In the genomic region with DNA sequence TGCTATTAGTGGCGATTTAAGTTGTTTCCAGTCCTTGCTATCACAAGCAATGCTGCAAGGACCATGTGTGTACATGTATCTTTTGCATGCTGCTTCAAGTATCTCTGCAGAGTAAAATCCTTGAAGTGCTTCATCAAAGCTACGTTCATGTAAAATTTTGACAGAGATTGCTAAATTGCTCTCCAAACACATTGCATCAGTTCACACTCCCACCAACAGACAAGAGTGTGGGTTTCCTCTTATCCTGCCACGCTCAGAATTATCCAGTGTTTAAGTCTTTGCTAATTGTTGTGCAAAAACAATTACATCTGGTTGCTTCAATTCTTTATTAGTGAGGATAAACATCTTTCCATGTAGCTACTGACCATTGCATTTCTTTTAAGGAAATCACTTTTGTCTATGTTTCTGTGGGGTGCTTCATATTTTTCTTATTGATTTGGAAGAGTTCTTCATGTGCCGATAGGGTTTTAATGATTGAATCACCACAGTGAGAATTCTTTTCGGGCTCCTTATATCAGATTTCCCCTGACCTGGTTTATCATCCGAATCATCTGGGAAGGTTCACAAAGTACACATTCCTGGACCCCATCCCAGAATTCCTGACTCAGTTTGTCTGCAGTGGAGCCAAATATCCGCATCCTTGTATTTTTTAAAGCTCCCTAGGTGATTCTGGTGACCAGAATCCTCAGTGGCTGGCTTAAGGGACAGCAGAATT, we compare ENCODE assay signal across 15 cellular contexts.
"Had no signal": no experiment of that assay in that cellular context is flagged by ENCODE, and none has a peak within 500 bp of the region (broad histone marks: within the 10 kb centered on the region; RNA-seq: fewer than 3 reads in every experiment).

No MANE protein-coding gene starts in this region.

- H3K27ac ChIP-seq: cardiac muscle cell, spleen, tibial artery, VCaP had no signal

- ATAC-seq: activated naive CD8-positive, alpha-beta T cell treated with anti-CD3 and anti-CD28 coated beads, Interleukin-2, amount 50 U/mL, for 24 hours; activated T-cell treated with anti-CD3 and anti-CD28 coated beads, Interleukin-2, amount 50 U/mL, for 72 hours; left cardiac atrium; right cardiac atrium had no signal

- H3K4me1 ChIP-seq: tibial artery had no signal

- H3K36me3 ChIP-seq: cardiac muscle cell, esophagus muscularis mucosa, spleen, tibial artery had no signal

- H3K27me3 ChIP-seq: cardiac muscle cell, esophagus muscularis mucosa, tibial artery had no signal

- H3K9me3 ChIP-seq: esophagus muscularis mucosa, spleen, tibial artery had no signal

- DNase-seq: activated CD4-positive, alpha-beta memory T cell treated with anti-CD3 and anti-CD28 coated beads, Interleukin-2, amount 10 ng/mL, durations not matched to agents 7 days and 5 days; activated naive CD8-positive, alpha-beta T cell treated with anti-CD3 and anti-CD28 coated beads, Interleukin-2, amount 50 U/mL, for 24 hours; activated T-cell treated with anti-CD3 and anti-CD28 coated beads, Interleukin-2, amount 50 U/mL, for 72 hours; foreskin fibroblast; immature natural killer cell; left cardiac atrium; midbrain; right cardiac atrium; spleen; stimulated activated CD4-positive, alpha-beta T cell treated with anti-CD3 and anti-CD28 coated beads, Interleukin-1b, Interleukin-23, amount 100 ng/mL, for 48 hours; tibial artery had no signal

- H3K4me3 ChIP-seq: cardiac muscle cell, esophagus muscularis mucosa, lung, spleen, tibial artery had no signal
